9 cellular contexts compared by ENCODE assay signal in the genomic region with DNA sequence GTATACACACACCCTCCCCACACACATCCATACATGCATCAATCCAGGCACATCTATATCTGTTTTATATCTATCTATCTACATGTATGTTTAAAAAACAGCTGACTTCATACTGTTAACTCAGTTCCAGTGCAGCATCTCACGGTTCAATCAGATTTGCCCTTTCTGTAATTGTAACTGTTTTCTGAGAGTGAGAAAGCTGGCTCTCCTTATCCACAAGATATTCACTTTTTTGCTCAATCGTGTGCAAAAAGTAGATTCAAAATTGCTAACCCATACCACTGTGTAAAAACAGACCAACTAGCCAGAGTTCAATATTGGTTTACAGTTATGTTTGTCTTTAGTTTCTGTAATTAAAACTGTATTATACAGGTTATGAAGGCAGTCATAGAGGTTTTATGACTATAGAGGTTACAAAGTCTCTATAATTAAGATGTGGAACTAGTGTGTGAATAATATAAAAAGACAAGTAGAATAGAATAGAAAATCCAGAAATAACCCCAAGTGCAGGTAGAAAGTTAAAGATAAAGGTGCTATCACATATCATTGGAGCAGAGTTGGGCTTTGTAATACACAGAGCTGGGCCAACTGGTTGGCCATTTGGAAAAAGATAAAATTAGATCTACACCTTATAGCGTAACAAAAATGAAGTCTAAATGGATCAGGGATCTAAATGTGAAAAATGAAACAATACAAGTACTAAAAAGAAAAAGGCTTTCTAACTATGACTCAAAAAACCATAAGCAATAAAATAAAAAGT. TPM values are rescaled to one million over a fixed set of nuclear protein-coding genes. Genes with fewer than 3 reads are reported as not detected.
A peak's percentile ranks its signal among the peaks of the same experiment; 100 is the strongest.
DNase-seq lines count a peak whose midpoint lies in the region; ATAC-seq and TF ChIP-seq lines count a peak whose summit lies in the region.
"Had no signal": no experiment of that assay in that cellular context is flagged by ENCODE, and none has a peak within 500 bp of the region (broad histone marks: within the 10 kb centered on the region; RNA-seq: fewer than 3 reads in every experiment).

No MANE protein-coding gene starts in this region.

- H3K27ac ChIP-seq in CD4-positive, CD25-positive, alpha-beta regulatory T cell (ENCODE audit: insufficient read depth, low read length, poor library complexity, severe bottlenecking): no peak overlapping the region
- no peak overlapping the region for H3K27ac ChIP-seq in PC-3 (ENCODE audit: low read length)

- no peak for TF ChIP-seq CTCF in PC-3 (conservative IDR thresholded peaks at IDR 0.05; ENCODE audit: low read depth, low read length)

- H3K9me3 ChIP-seq in CD4-positive, CD25-positive, alpha-beta regulatory T cell (ENCODE audit: control insufficient read depth in 2 of 2, low read length in 2 of 2): peaks cover 10 to 12% of the 10 kb centered on the region in 2 experiments
- H3K9me3 ChIP-seq in PC-3 (ENCODE audit: low read length) (peaks cover 12% of the 10 kb centered on the region), endocrine pancreas (ENCODE audit: control insufficient read depth, low read length) (peaks cover 2% of the 10 kb centered on the region), neuron (ENCODE audit: low read length) (peaks cover 2% of the 10 kb centered on the region)

- CTCF ChIA-PET in PC-3 (lab: Charles Lee): interaction anchor here (0.6 kb wide), 1 partner anchor 111 kb away, joined by 3 read pairs; no protein-coding TSS in a partner anchor

- H3K4me2 ChIP-seq in PC-3 (ENCODE audit: low read length): peak overlapping the region; percentile 100

- peaks cover 0 to 7% (median 3%) of the 10 kb centered on the region in 7 donors for H3K9me3 Mint-ChIP-seq in CD4-positive, CD25-positive, alpha-beta regulatory T cell

- no peak for ATAC-seq in CD4-positive, CD25-positive, alpha-beta regulatory T cell (ENCODE audit: low read depth in 2 of 2)
- no peak; the same call in 1 of the 2 replicates for ATAC-seq in PC-3
- no peak for ATAC-seq in GM19455 (IDR thresholded peaks at IDR 0.05; ENCODE audit: unreplicated experiment)

- DNase-seq in CD4-positive, CD25-positive, alpha-beta regulatory T cell: no peak
- no peak for DNase-seq in PC-3
- DNase-seq in NCI-H1092 (lab: John Stamatoyannopoulos, UW): no peak
- no peak for DNase-seq in GM19240 (ENCODE audit: insufficient read length, low spot score)
- no peak for DNase-seq in NCI-H1436 (lab: John Stamatoyannopoulos, UW)
- DNase-seq: KG1 had no signal

- H3K36me3 ChIP-seq in CD4-positive, CD25-positive, alpha-beta regulatory T cell (ENCODE audit: control insufficient read depth, insufficient read depth, low read length): peaks cover 6% of the 10 kb centered on the region
- no peaks in the 10 kb centered on the region for H3K36me3 ChIP-seq in PC-3 (ENCODE audit: low read depth, low read length)
- no peaks in the 10 kb centered on the region for H3K36me3 ChIP-seq in endocrine pancreas (ENCODE audit: control insufficient read depth, insufficient read depth, low read length)
- H3K36me3 ChIP-seq in neuron (ENCODE audit: insufficient read depth, low read length): peaks cover 17% of the 10 kb centered on the region

- intact Hi-C loops in PC-3 (cut with micrococcal nuclease): no loop called here

- H4K20me1 ChIP-seq in PC-3 (ENCODE audit: low read length): no peaks in the 10 kb centered on the region

- peaks cover 5% of the 10 kb centered on the region for H3K36me3 Mint-ChIP-seq in CD4-positive, CD25-positive, alpha-beta regulatory T cell

- BruUV-seq in PC-3 (replicated peaks; lab: Mats Ljungman, UMichigan): no TSS peak

- H3K4me3 Mint-ChIP-seq in CD4-positive, CD25-positive, alpha-beta regulatory T cell: peak overlapping the region; percentile 91 to 99 (median 95)

- POLR2A ChIA-PET in PC-3 (lab: Charles Lee; ENCODE audit: unreplicated experiment): interaction anchor here (0.8 kb wide), 1 partner anchor 85 kb away, joined by 3 read pairs; no protein-coding TSS in a partner anchor

- no peaks in the 10 kb centered on the region for H3K27me3 ChIP-seq in CD4-positive, CD25-positive, alpha-beta regulatory T cell (ENCODE audit: control insufficient read depth, insufficient read depth, low read length)
- H3K27me3 ChIP-seq in PC-3 (ENCODE audit: low read length): no peaks in the 10 kb centered on the region
- H3K27me3 ChIP-seq in endocrine pancreas (ENCODE audit: control insufficient read depth, insufficient read depth, low read length): no peaks in the 10 kb centered on the region
- no peaks in the 10 kb centered on the region for H3K27me3 ChIP-seq in neuron (ENCODE audit: insufficient read depth, low read length)

- H3K4me1 ChIP-seq in CD4-positive, CD25-positive, alpha-beta regulatory T cell (ENCODE audit: control insufficient read depth, insufficient read depth, low read length, poor library complexity, severe bottlenecking): peaks cover 19% of the 10 kb centered on the region
- H3K4me1 ChIP-seq in PC-3 (ENCODE audit: insufficient read depth, low read length): peaks cover 15% of the 10 kb centered on the region
- H3K4me1 ChIP-seq in endocrine pancreas (ENCODE audit: control insufficient read depth, insufficient read depth, low read length): peaks cover 11% of the 10 kb centered on the region
- H3K4me1 ChIP-seq in neuron (ENCODE audit: insufficient read depth, low read length): peaks cover 21% of the 10 kb centered on the region

- H3K27me3 Mint-ChIP-seq in CD4-positive, CD25-positive, alpha-beta regulatory T cell: no peaks in the 10 kb centered on the region

- peak overlapping the region; percentile 78 for H3K9ac ChIP-seq in PC-3 (ENCODE audit: low read length)
- no peak overlapping the region for H3K9ac ChIP-seq in endocrine pancreas (ENCODE audit: control insufficient read depth, insufficient read depth, low read length)

- no peaks in the 10 kb centered on the region for H3F3A ChIP-seq in PC-3 (ENCODE audit: low read length, unreplicated experiment)

- no peaks in the 10 kb centered on the region for H3K9me2 ChIP-seq in PC-3 (replicated peaks; ENCODE audit: low read length)

- peak overlapping the region; percentile 87 for H2AFZ ChIP-seq in PC-3 (ENCODE audit: low read length)
- no peak overlapping the region for H2AFZ ChIP-seq in neuron (ENCODE audit: low read depth, low read length)

- H3K27ac Mint-ChIP-seq in CD4-positive, CD25-positive, alpha-beta regulatory T cell: peak overlapping the region in 1 of 3 donors; percentile 70

- H3K4me1 Mint-ChIP-seq in CD4-positive, CD25-positive, alpha-beta regulatory T cell: peaks cover 8 to 27% (median 18%) of the 10 kb centered on the region in 4 donors

- H3K4me3 ChIP-seq in CD4-positive, CD25-positive, alpha-beta regulatory T cell (ENCODE audit: low read depth, low read length): peak overlapping the region; percentile 87
- H3K4me3 ChIP-seq in PC-3 (ENCODE audit: low read length) (peak overlapping the region; percentile 99), endocrine pancreas (ENCODE audit: control insufficient read depth, insufficient read depth, low read length) (peak overlapping the region; percentile 95), neuron (ENCODE audit: low read length) (peak overlapping the region; percentile 70)

- peaks cover 9% of the 10 kb centered on the region for H3K79me2 ChIP-seq in PC-3 (ENCODE audit: low read length)

RNA-seq across cellular contexts. Expression of a gene that starts 20.1 kb away (rescaled TPM):
- total RNA-seq in CD4-positive, CD25-positive, alpha-beta regulatory T cell: 20.7 TPM
- 1 to 10 TPM; 2.1 to 4.4 (median 3.3) TPM for polyA plus RNA-seq in CD4-positive, CD25-positive, alpha-beta regulatory T cell
- 3.6 and 3.9 TPM in 2 replicates for total RNA-seq in PC-3 (2014; rRNA removed)
